ENCODE assay signal across 21 cellular contexts in the genomic region with DNA sequence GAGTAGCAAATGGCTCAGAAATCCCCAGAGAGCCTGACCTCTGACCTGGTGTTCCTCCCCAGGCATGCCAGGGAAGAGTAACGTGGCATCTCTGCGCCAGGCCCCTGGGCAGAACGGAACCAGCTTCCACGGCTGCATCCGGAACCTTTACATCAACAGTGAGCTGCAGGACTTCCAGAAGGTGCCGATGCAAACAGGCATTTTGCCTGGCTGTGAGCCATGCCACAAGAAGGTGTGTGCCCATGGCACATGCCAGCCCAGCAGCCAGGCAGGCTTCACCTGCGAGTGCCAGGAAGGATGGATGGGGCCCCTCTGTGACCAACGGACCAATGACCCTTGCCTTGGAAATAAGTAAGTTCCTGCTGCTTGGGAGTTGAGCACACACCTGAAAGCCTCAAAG.
"Had no signal": no experiment of that assay in that cellular context is flagged by ENCODE, and none has a peak within 500 bp of the region (broad histone marks: within the 10 kb centered on the region; RNA-seq: fewer than 3 reads in every experiment).

No MANE protein-coding gene starts in this region.

- H3K27ac ChIP-seq: Peyer's patch had no signal

- H3K27me3 Mint-ChIP-seq: activated B cell treated with CpG ODN at 0.5 μM for 24 hours; activated CD4-positive, alpha-beta memory T cell treated with anti-CD3 and anti-CD28 coated beads, Interleukin-2, amount 10 ng/mL, durations not matched to agents 7 days and 5 days; activated CD4-positive, alpha-beta T cell treated with anti-CD3 and anti-CD28 coated beads, Interleukin-2, amount 10 ng/mL, durations not matched to agents 7 days and 5 days; central memory CD8-positive, alpha-beta T cell had no signal

- H3K27me3 ChIP-seq: adrenal gland, MG63, Peyer's patch had no signal

- H3K9me3 ChIP-seq: adrenal gland, MG63, Peyer's patch had no signal

- H3K36me3 Mint-ChIP-seq: activated naive CD8-positive, alpha-beta T cell treated with anti-CD3 and anti-CD28 coated beads, Interleukin-2, amount 10 ng/mL, durations not matched to agents 7 days and 5 days had no signal

- H3K4me3 Mint-ChIP-seq: activated B cell treated with CpG ODN at 0.5 μM for 24 hours; activated CD4-positive, alpha-beta memory T cell treated with anti-CD3 and anti-CD28 coated beads, Interleukin-2, amount 10 ng/mL, durations not matched to agents 7 days and 5 days; activated CD4-positive, alpha-beta T cell treated with anti-CD3 and anti-CD28 coated beads, Interleukin-2, amount 10 ng/mL, durations not matched to agents 7 days and 5 days; activated naive CD8-positive, alpha-beta T cell treated with anti-CD3 and anti-CD28 coated beads, Interleukin-2, amount 10 ng/mL, durations not matched to agents 7 days and 5 days; activated T-cell treated with anti-CD3 and anti-CD28 coated beads, Interleukin-2, amount 50 U/mL, for 72 hours; central memory CD8-positive, alpha-beta T cell; T-helper 17 cell had no signal

- ATAC-seq: activated T-cell treated with anti-CD3 and anti-CD28 coated beads, Interleukin-2, amount 50 U/mL, for 72 hours; T-helper 17 cell had no signal

- H3K4me1 Mint-ChIP-seq: activated B cell treated with CpG ODN at 0.5 μM for 24 hours; activated CD4-positive, alpha-beta memory T cell treated with anti-CD3 and anti-CD28 coated beads, Interleukin-2, amount 10 ng/mL, durations not matched to agents 7 days and 5 days; central memory CD8-positive, alpha-beta T cell had no signal

- H3K4me1 ChIP-seq: Peyer's patch had no signal

- H3K36me3 ChIP-seq: adrenal gland, MG63, Peyer's patch had no signal

- H3K27ac Mint-ChIP-seq: activated B cell treated with CpG ODN at 0.5 μM for 24 hours; activated CD4-positive, alpha-beta memory T cell treated with anti-CD3 and anti-CD28 coated beads, Interleukin-2, amount 10 ng/mL, durations not matched to agents 7 days and 5 days; activated CD4-positive, alpha-beta T cell treated with anti-CD3 and anti-CD28 coated beads, Interleukin-2, amount 10 ng/mL, durations not matched to agents 7 days and 5 days; activated naive CD8-positive, alpha-beta T cell treated with anti-CD3 and anti-CD28 coated beads, Interleukin-2, amount 10 ng/mL, durations not matched to agents 7 days and 5 days; activated T-cell treated with anti-CD3 and anti-CD28 coated beads, Interleukin-2, amount 50 U/mL, for 72 hours; T-helper 17 cell had no signal

- H3K9me3 Mint-ChIP-seq: activated B cell treated with CpG ODN at 0.5 μM for 24 hours; activated CD4-positive, alpha-beta memory T cell treated with anti-CD3 and anti-CD28 coated beads, Interleukin-2, amount 10 ng/mL, durations not matched to agents 7 days and 5 days; activated CD4-positive, alpha-beta T cell treated with anti-CD3 and anti-CD28 coated beads, Interleukin-2, amount 10 ng/mL, durations not matched to agents 7 days and 5 days; activated naive CD8-positive, alpha-beta T cell treated with anti-CD3 and anti-CD28 coated beads, Interleukin-2, amount 10 ng/mL, durations not matched to agents 7 days and 5 days; activated T-cell treated with anti-CD3 and anti-CD28 coated beads, Interleukin-2, amount 50 U/mL, for 72 hours; central memory CD8-positive, alpha-beta T cell had no signal

- H3K4me3 ChIP-seq: adrenal gland, MG63, Peyer's patch had no signal

- DNase-seq: activated B cell treated with CpG ODN at 0.5 μM for 24 hours; activated CD4-positive, alpha-beta memory T cell treated with anti-CD3 and anti-CD28 coated beads, Interleukin-2, amount 10 ng/mL, durations not matched to agents 7 days and 5 days; activated CD4-positive, alpha-beta T cell treated with anti-CD3 and anti-CD28 coated beads, Interleukin-2, amount 10 ng/mL, durations not matched to agents 7 days and 5 days; activated naive CD4-positive, alpha-beta T cell treated with anti-CD3 and anti-CD28 coated beads, Interleukin-2, amount 50 U/mL, for 16 hours; activated naive CD8-positive, alpha-beta T cell treated with anti-CD3 and anti-CD28 coated beads, Interleukin-2, amount 10 ng/mL, durations not matched to agents 7 days and 5 days; activated T-cell treated with anti-CD3 and anti-CD28 coated beads, Interleukin-2, amount 50 U/mL, for 72 hours; adrenal gland; anterior cingulate cortex; MG63; MV-4-11; NCI-H1092 treated with DMSO at 0.1 percent for 48 hours; NCI-H1436; NCI-H187; NCI-H2081; NCI-H510A treated with DMSO at 0.1 percent for 48 hours; NCI-H69; Peyer's patch; SHP77 treated with DMSO at 0.1 percent for 48 hours; T-helper 17 cell; T-helper 9 cell had no signal
